9 cellular contexts compared by ENCODE assay signal in the genomic region with DNA sequence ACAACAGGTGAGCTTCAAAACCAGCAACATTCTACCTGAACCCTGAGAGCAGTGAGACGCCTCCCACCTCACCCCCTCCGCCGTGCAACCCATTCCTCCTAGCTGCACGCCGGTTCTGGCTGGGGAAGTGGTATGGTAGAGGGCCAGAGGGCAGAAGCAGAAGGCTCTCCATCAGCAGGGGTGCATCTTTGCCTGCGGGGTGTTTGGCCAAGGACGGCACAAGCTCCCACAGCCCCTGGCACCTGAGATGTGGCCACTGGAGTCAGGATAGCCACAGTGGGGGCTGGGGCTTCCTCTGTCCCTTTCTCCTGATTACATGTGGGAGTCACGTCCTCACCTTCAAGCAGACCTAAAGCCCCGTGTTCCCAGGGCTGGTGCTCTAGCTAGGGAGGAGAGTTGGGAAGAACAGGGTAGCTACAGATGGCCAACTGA. TPM values are rescaled to one million over a fixed set of nuclear protein-coding genes. Genes with fewer than 3 reads are reported as not detected.
DNase-seq lines count a peak whose midpoint lies in the region; ATAC-seq, FAIRE-seq and TF ChIP-seq lines count a peak whose summit lies in the region.
"Had no signal": no experiment of that assay in that cellular context is flagged by ENCODE, and none has a peak within 500 bp of the region (broad histone marks: within the 10 kb centered on the region; RNA-seq: fewer than 3 reads in every experiment).

No MANE protein-coding gene starts in this region.

- TF ChIP-seq CTCF in GM12878 (IDR thresholded peaks at IDR 0.05 in 2 of 3, conservative IDR thresholded peaks at IDR 0.05 in 1 of 3; ENCODE audit: control insufficient read depth in 2 of 3, extremely low read depth in 1 of 3, insufficient read depth in 1 of 3, low read depth in 3 of 3, low read length in 3 of 3) (no peak), lower lobe of right lung (IDR thresholded peaks at IDR 0.05) (no peak)

- DNase-seq in stimulated activated naive CD8-positive, alpha-beta T cell treated with anti-CD3 and anti-CD28 coated beads, Interleukin-15, amount 100 ng/mL, for 72 hours: peak; percentile 25 to 36
- no peak for DNase-seq in stimulated activated naive CD8-positive, alpha-beta T cell treated with anti-CD3 and anti-CD28 coated beads, Interleukin-15, Interleukin-2, amounts not matched to agents 100 U/mL and 50 U/mL, for 24 hours
- no peak for DNase-seq in GM12878 (ENCODE audit: low read depth, low spot score)
- no peak for DNase-seq in lower lobe of right lung
- DNase-seq in mucosa of gallbladder (ENCODE audit: low spot score): no peak
- no peak for DNase-seq in germinal center (ENCODE audit: low spot score)
- no peak for DNase-seq in COR-L47 (lab: John Stamatoyannopoulos, UW)
- DNase-seq: NCI-H1436 had no signal

- CTCF ChIA-PET in GM12878 (lab: Yijun Ruan, JAX): interaction anchor here (0.6 to 6.2 kb wide), 11 partner anchors 10 to 560 kb away, joined by 3 to 53 read pairs (median 4); partner anchors contain the start of gene ALOXE3

- RAD21 ChIA-PET in GM12878 (lab: Charles Lee; ENCODE audit: unreplicated experiment): interaction anchor here (0.5 to 8.1 kb wide), 14 partner anchors 8 to 114 kb away, joined by 3 to 117 read pairs (median 5); partner anchors contain the start of genes AURKB, CTC1, SLC25A35 and TMEM107

- H3K79me2 ChIP-seq in GM12878 (ENCODE audit: control insufficient read depth, insufficient read depth, low read length): peaks cover 18% of the 10 kb centered on the region

- POLR2A ChIA-PET in GM12878 (lab: Charles Lee): interaction anchor here (0.6 to 8.1 kb wide), 15 partner anchors 8 to 305 kb away, joined by 3 to 146 read pairs (median 12); partner anchors contain the start of genes AURKB, CTC1, PER1 and PFAS

- H3K4me2 ChIP-seq in GM12878 (ENCODE audit: control insufficient read depth, insufficient read depth): peak overlapping the region; percentile 82

- peak overlapping the region; percentile 90 for H3K27ac ChIP-seq in GM12878 (ENCODE audit: control insufficient read depth, insufficient read depth)
- peak overlapping the region; percentile 98 for H3K27ac ChIP-seq in lower lobe of right lung

- no TSS peak for BruUV-seq in GM12878 (replicated peaks; lab: Mats Ljungman, UMichigan)

- SMC1A ChIA-PET in GM12878 (lab: Charles Lee; ENCODE audit: uncharacterized antibody, unreplicated experiment): interaction anchor here (0.8 to 4.1 kb wide), 15 partner anchors 8 to 112 kb away, joined by 3 to 40 read pairs (median 5); partner anchors contain the start of genes RANGRF and SLC25A35

- TF ChIP-seq EP300 in GM12878 (IDR thresholded peaks at IDR 0.05; ENCODE audit: borderline replicate concordance in 1 of 2, control insufficient read depth in 1 of 2, low read depth in 2 of 2, low read length in 2 of 2): no peak

- 2% methylated on average over 9 of the region's 9 CpGs for WGBS in GM12878 (ENCODE audit: insufficient coverage, insufficient replicate concordance, low lambda C conversion rate, missing lambda C conversion rate)

- H3K27me3 ChIP-seq in GM12878 (replicated peaks in 1 of 2; ENCODE audit: control insufficient read depth in 2 of 2, insufficient read depth in 2 of 2, low read length in 1 of 2) (no peaks in the 10 kb centered on the region), lower lobe of right lung (ENCODE audit: low read depth) (no peaks in the 10 kb centered on the region)

- peak overlapping the region; percentile 68 for H3K4me3 ChIP-seq in GM12878
- H3K4me3 ChIP-seq in lower lobe of right lung: peak overlapping the region; percentile 97

- H4K20me1 ChIP-seq in GM12878 (ENCODE audit: control insufficient read depth, insufficient read depth): no peaks in the 10 kb centered on the region

- ATAC-seq in stimulated activated naive CD8-positive, alpha-beta T cell treated with anti-CD3 and anti-CD28 coated beads, Interleukin-15, amount 100 ng/mL, for 72 hours: no peak
- ATAC-seq in stimulated activated naive CD8-positive, alpha-beta T cell treated with anti-CD3 and anti-CD28 coated beads, Interleukin-15, Interleukin-2, amounts not matched to agents 100 U/mL and 50 U/mL, for 24 hours: no peak
- no peak for ATAC-seq in GM12878
- no peak for ATAC-seq in lower lobe of right lung
- no peak for ATAC-seq in GM19455 (IDR thresholded peaks at IDR 0.05; ENCODE audit: unreplicated experiment)

- H3K36me3 ChIP-seq in GM12878 (ENCODE audit: control insufficient read depth in 2 of 2, insufficient read depth in 2 of 2, low read length in 1 of 2) (no peaks in the 10 kb centered on the region), lower lobe of right lung (no peaks in the 10 kb centered on the region)

- no peak for TF ChIP-seq RAD21 in GM12878 (IDR thresholded peaks at IDR 0.05; ENCODE audit: insufficient read depth, low read depth, low read length)

- no peaks in the 10 kb centered on the region for H3K9me3 ChIP-seq in GM12878 (replicated peaks; ENCODE audit: control insufficient read depth, insufficient read depth, low read length)
- H3K9me3 ChIP-seq in lower lobe of right lung: no peaks in the 10 kb centered on the region

- H3K27ac Mint-ChIP-seq in stimulated activated naive CD8-positive, alpha-beta T cell treated with anti-CD3 and anti-CD28 coated beads, Interleukin-15, amount 100 ng/mL, for 72 hours: no peak overlapping the region

- peaks cover 17% of the 10 kb centered on the region for H3K4me1 ChIP-seq in GM12878 (ENCODE audit: control insufficient read depth, insufficient read depth, low read length)
- H3K4me1 ChIP-seq in lower lobe of right lung: peaks cover 60% of the 10 kb centered on the region

- H3K27me3 Mint-ChIP-seq in stimulated activated naive CD8-positive, alpha-beta T cell treated with anti-CD3 and anti-CD28 coated beads, Interleukin-15, amount 100 ng/mL, for 72 hours: no peaks in the 10 kb centered on the region

- H3K9me3 Mint-ChIP-seq in stimulated activated naive CD8-positive, alpha-beta T cell treated with anti-CD3 and anti-CD28 coated beads, Interleukin-15, amount 100 ng/mL, for 72 hours: no peaks in the 10 kb centered on the region

- H2AFZ ChIP-seq in GM12878 (ENCODE audit: control insufficient read depth, low read depth, low read length): no peak overlapping the region

- no peak for TF ChIP-seq POLR2A in GM12878 (IDR thresholded peaks at IDR 0.05; ENCODE audit: low read depth, low read length)

- peak overlapping the region; percentile 80 for H3K9ac ChIP-seq in GM12878 (ENCODE audit: control insufficient read depth, insufficient read depth, low read length)

- in situ Hi-C loops in GM12878 (cut with MboI): loop anchor here (5.0 kb wide), 1 partner anchor 34 kb away; no protein-coding TSS in a partner anchor

- no peak overlapping the region for H3K4me3 Mint-ChIP-seq in stimulated activated naive CD8-positive, alpha-beta T cell treated with anti-CD3 and anti-CD28 coated beads, Interleukin-15, amount 100 ng/mL, for 72 hours

- H3K4me1 Mint-ChIP-seq in stimulated activated naive CD8-positive, alpha-beta T cell treated with anti-CD3 and anti-CD28 coated beads, Interleukin-15, amount 100 ng/mL, for 72 hours: peaks cover 6% of the 10 kb centered on the region

- no peak for FAIRE-seq in GM12878 (lab: Jason Lieb, UNC)

- intact Hi-C loops in GM12878 (cut with micrococcal nuclease; ENCODE audit: unreplicated experiment): loop anchor here (5.0 kb wide), 1 partner anchor 51 kb away; no protein-coding TSS in a partner anchor
- intact Hi-C loops in lower lobe of right lung (cut with DNase I): no loop called here

RNA-seq across cellular contexts. Expression of gene BORCS6, which starts 1.6 kb away (rescaled TPM):
- total RNA-seq in GM12878 (2013; cell fraction: nucleolus; rRNA removed): 4.8 and 5.9 TPM in 2 replicates
- 11.1 and 14.1 TPM in 2 replicates for total RNA-seq in GM12878 (2014; rRNA removed)
- total RNA-seq in GM12878 (2014; rRNA removed; fragmentation: Illumina TruSeq; extraction: Trizol): 3.4 and 4.0 TPM in 2 replicates
- total RNA-seq in GM12878 (2021): 10.8 and 11.5 TPM in 2 replicates
- polyA plus RNA-seq in GM12878 (2011; ENCODE audit: low read depth): 2.6 TPM
- 2.7 and 4.9 TPM in 2 replicates for polyA plus RNA-seq in GM12878 (2011; rRNA removed)
- 7.7 and 11.1 TPM in 2 replicates for polyA plus RNA-seq in GM12878 (2011; cell fraction: cytosol; rRNA removed)
- polyA plus RNA-seq in GM12878 (2011; cell fraction: nucleus; rRNA removed): 7.8 and 9.8 TPM in 2 replicates
- 7.3 and 8.5 TPM in 2 replicates for polyA plus RNA-seq in GM12878 (2012)
- 0.81 and 3.2 TPM in 2 replicates for polyA plus RNA-seq in GM12878 (2014; fragmentation: Illumina TruSeq; extraction: Trizol)
- under 1 TPM; 0.37 to 0.64 TPM for polyA plus RNA-seq in GM12878 (2014; fragmentation: Nextera tagmentation; extraction: Ambion mirVana)
- polyA plus RNA-seq in GM12878 (2014; rRNA removed): 8.6 and 9.1 TPM in 2 replicates
- polyA plus RNA-seq in GM12878 (2016; fragmentation: Nextera tagmentation; extraction: Ambion mirVana): 10 to 100 TPM; 10.5 to 11.7 TPM
- 4.4 and 7.9 TPM in 2 replicates for polyA minus RNA-seq in GM12878 (2011; rRNA and poly(A)+ RNA removed)
- 3.1 and 5.6 TPM in 2 replicates for polyA minus RNA-seq in GM12878 (2011; cell fraction: cytosol; rRNA and poly(A)+ RNA removed)
- 5.7 and 7.9 TPM in 2 replicates for polyA minus RNA-seq in GM12878 (2011; cell fraction: nucleus; rRNA and poly(A)+ RNA removed)
- 7.7 TPM for total RNA-seq in lower lobe of right lung
- 12.4 TPM for total RNA-seq in mucosa of gallbladder

RNA-seq across cellular contexts. Expression of gene TMEM107, which starts 12.2 kb away (rescaled TPM):
- 31.8 and 36.0 TPM in 2 replicates for total RNA-seq in GM12878 (2013; cell fraction: nucleolus; rRNA removed)
- total RNA-seq in GM12878 (2014; rRNA removed) (38.7 and 47.6 TPM in 2 replicates), GM12878 (2014; rRNA removed; fragmentation: Illumina TruSeq; extraction: Trizol) (23.7 and 24.9 TPM in 2 replicates), GM12878 (2021) (18.6 and 20.0 TPM in 2 replicates), lower lobe of right lung (12.9 TPM), mucosa of gallbladder (22.5 TPM)
- polyA plus RNA-seq in GM12878 (2011; ENCODE audit: low read depth): 9.9 TPM
- polyA plus RNA-seq in GM12878 (2011; rRNA removed) (32.9 and 33.7 TPM in 2 replicates), GM12878 (2014; fragmentation: Illumina TruSeq; extraction: Trizol) (7.5 and 7.9 TPM in 2 replicates), GM12878 (2014; fragmentation: Nextera tagmentation; extraction: Ambion mirVana) (10 to 100 TPM; 20.8 to 27.0 TPM), GM12878 (2014; rRNA removed) (13.0 and 15.7 TPM in 2 replicates), GM12878 (2016; fragmentation: Nextera tagmentation; extraction: Ambion mirVana) (10 to 100 TPM; 22.5 to 23.3 TPM)
- 40.2 and 40.3 TPM in 2 replicates for polyA plus RNA-seq in GM12878 (2011; cell fraction: cytosol; rRNA removed)
- polyA plus RNA-seq in GM12878 (2011; cell fraction: nucleus; rRNA removed): 32.6 and 35.3 TPM in 2 replicates
- polyA plus RNA-seq in GM12878 (2012): 19.2 and 20.9 TPM in 2 replicates
- polyA minus RNA-seq in GM12878 (2011; rRNA and poly(A)+ RNA removed): 132 and 195 TPM in 2 replicates
- 52.2 and 52.7 TPM in 2 replicates for polyA minus RNA-seq in GM12878 (2011; cell fraction: cytosol; rRNA and poly(A)+ RNA removed)
- polyA minus RNA-seq in GM12878 (2011; cell fraction: nucleus; rRNA and poly(A)+ RNA removed): 146 and 159 TPM in 2 replicates

RNA-seq across cellular contexts. Expression of gene AURKB, which starts 22.0 kb away (rescaled TPM):
- total RNA-seq in GM12878 (2013; cell fraction: nucleolus; rRNA removed): 53.6 and 56.5 TPM in 2 replicates
- 125 and 134 TPM in 2 replicates for total RNA-seq in GM12878 (2014; rRNA removed)
- 101 and 109 TPM in 2 replicates for total RNA-seq in GM12878 (2014; rRNA removed; fragmentation: Illumina TruSeq; extraction: Trizol)
- 140 and 141 TPM in 2 replicates for total RNA-seq in GM12878 (2021)
- polyA plus RNA-seq in GM12878 (2011; ENCODE audit: low read depth): 54.5 TPM
- polyA plus RNA-seq in GM12878 (2011; rRNA removed): 24.7 and 52.7 TPM in 2 replicates
- polyA plus RNA-seq in GM12878 (2011; cell fraction: cytosol; rRNA removed): 78.6 and 120 TPM in 2 replicates
- 223 and 238 TPM in 2 replicates for polyA plus RNA-seq in GM12878 (2011; cell fraction: nucleus; rRNA removed)
- polyA plus RNA-seq in GM12878 (2012): 66.2 and 89.3 TPM in 2 replicates
- polyA plus RNA-seq in GM12878 (2014; fragmentation: Illumina TruSeq; extraction: Trizol): 89.9 and 149 TPM in 2 replicates
- polyA plus RNA-seq in GM12878 (2014; fragmentation: Nextera tagmentation; extraction: Ambion mirVana): 100 to 1,000 TPM; 107 to 121 TPM
- 81.5 and 106 TPM in 2 replicates for polyA plus RNA-seq in GM12878 (2014; rRNA removed)
- polyA plus RNA-seq in GM12878 (2016; fragmentation: Nextera tagmentation; extraction: Ambion mirVana): 100 to 1,000 TPM; 187 to 209 TPM
- 42.4 and 65.7 TPM in 2 replicates for polyA minus RNA-seq in GM12878 (2011; rRNA and poly(A)+ RNA removed)
- 20.8 and 32.3 TPM in 2 replicates for polyA minus RNA-seq in GM12878 (2011; cell fraction: cytosol; rRNA and poly(A)+ RNA removed)
- polyA minus RNA-seq in GM12878 (2011; cell fraction: nucleus; rRNA and poly(A)+ RNA removed): 70.2 and 122 TPM in 2 replicates
- 2.2 TPM for total RNA-seq in lower lobe of right lung
- 1.9 TPM for total RNA-seq in mucosa of gallbladder

RNA-seq across cellular contexts. Expression of gene VAMP2, which starts 25.7 kb away (rescaled TPM):
- 27.6 and 28.5 TPM in 2 replicates for total RNA-seq in GM12878 (2013; cell fraction: nucleolus; rRNA removed)
- 3.8 and 4.7 TPM in 2 replicates for total RNA-seq in GM12878 (2014; rRNA removed)
- total RNA-seq in GM12878 (2014; rRNA removed; fragmentation: Illumina TruSeq; extraction: Trizol): 6.1 and 6.4 TPM in 2 replicates
- 25.1 and 27.8 TPM in 2 replicates for total RNA-seq in GM12878 (2021)
- 33.4 TPM for polyA plus RNA-seq in GM12878 (2011; ENCODE audit: low read depth)
- 18.8 and 24.9 TPM in 2 replicates for polyA plus RNA-seq in GM12878 (2011; rRNA removed)
- polyA plus RNA-seq in GM12878 (2011; cell fraction: cytosol; rRNA removed): 22.6 and 33.1 TPM in 2 replicates
- 68.3 and 69.6 TPM in 2 replicates for polyA plus RNA-seq in GM12878 (2011; cell fraction: nucleus; rRNA removed)
- 45.8 and 62.7 TPM in 2 replicates for polyA plus RNA-seq in GM12878 (2012)
- 35.2 and 40.8 TPM in 2 replicates for polyA plus RNA-seq in GM12878 (2014; fragmentation: Illumina TruSeq; extraction: Trizol)
- 1 to 10 TPM; 3.0 to 6.3 TPM for polyA plus RNA-seq in GM12878 (2014; fragmentation: Nextera tagmentation; extraction: Ambion mirVana)
- 25.0 and 25.3 TPM in 2 replicates for polyA plus RNA-seq in GM12878 (2014; rRNA removed)
- 10 to 100 TPM; 25.0 to 28.0 TPM for polyA plus RNA-seq in GM12878 (2016; fragmentation: Nextera tagmentation; extraction: Ambion mirVana)
- 7.0 and 9.0 TPM in 2 replicates for polyA minus RNA-seq in GM12878 (2011; rRNA and poly(A)+ RNA removed)
- polyA minus RNA-seq in GM12878 (2011; cell fraction: cytosol; rRNA and poly(A)+ RNA removed): 7.4 and 9.2 TPM in 2 replicates
- 12.8 and 17.6 TPM in 2 replicates for polyA minus RNA-seq in GM12878 (2011; cell fraction: nucleus; rRNA and poly(A)+ RNA removed)
- total RNA-seq in lower lobe of right lung: 77.0 TPM
- total RNA-seq in mucosa of gallbladder: 73.8 TPM

RNA-seq across cellular contexts. Expression of gene PER1, which starts 36.2 kb away (rescaled TPM):
- 64.5 and 73.5 TPM in 2 replicates for total RNA-seq in GM12878 (2013; cell fraction: nucleolus; rRNA removed)
- 4.9 and 5.5 TPM in 2 replicates for total RNA-seq in GM12878 (2014; rRNA removed)
- 1.9 and 2.2 TPM in 2 replicates for total RNA-seq in GM12878 (2014; rRNA removed; fragmentation: Illumina TruSeq; extraction: Trizol)
- total RNA-seq in GM12878 (2021): 19.9 and 25.1 TPM in 2 replicates
- polyA plus RNA-seq in GM12878 (2011; ENCODE audit: low read depth): 22.0 TPM
- 3.6 and 8.6 TPM in 2 replicates for polyA plus RNA-seq in GM12878 (2011; rRNA removed)
- polyA plus RNA-seq in GM12878 (2011; cell fraction: cytosol; rRNA removed): 9.8 and 13.3 TPM in 2 replicates
- 98.4 and 119 TPM in 2 replicates for polyA plus RNA-seq in GM12878 (2011; cell fraction: nucleus; rRNA removed)
- polyA plus RNA-seq in GM12878 (2012): 25.3 and 40.9 TPM in 2 replicates
- polyA plus RNA-seq in GM12878 (2014; fragmentation: Illumina TruSeq; extraction: Trizol): 0.81 and 4.1 TPM in 2 replicates
- under 1 TPM; 0.02 to 0.26 TPM for polyA plus RNA-seq in GM12878 (2014; fragmentation: Nextera tagmentation; extraction: Ambion mirVana)
- polyA plus RNA-seq in GM12878 (2014; rRNA removed): 8.6 and 12.4 TPM in 2 replicates
- polyA plus RNA-seq in GM12878 (2016; fragmentation: Nextera tagmentation; extraction: Ambion mirVana): 1 to 10 TPM; 5.3 to 6.7 TPM
- 12.9 and 25.3 TPM in 2 replicates for polyA minus RNA-seq in GM12878 (2011; rRNA and poly(A)+ RNA removed)
- polyA minus RNA-seq in GM12878 (2011; cell fraction: cytosol; rRNA and poly(A)+ RNA removed): 13.7 and 18.7 TPM in 2 replicates
- 39.8 and 46.7 TPM in 2 replicates for polyA minus RNA-seq in GM12878 (2011; cell fraction: nucleus; rRNA and poly(A)+ RNA removed)
- 252 TPM for total RNA-seq in lower lobe of right lung
- 123 TPM for total RNA-seq in mucosa of gallbladder

Comparison
In these comparisons a context has a peak if more than half of its experiments do, and no peak if none do; other contexts are left out.
1. DNase-seq: peak in stimulated activated naive CD8-positive, alpha-beta T cell treated with anti-CD3 and anti-CD28 coated beads, Interleukin-15, amount 100 ng/mL, for 72 hours (2 of 2); none in stimulated activated naive CD8-positive, alpha-beta T cell treated with anti-CD3 and anti-CD28 coated beads, Interleukin-15, Interleukin-2, amounts not matched to agents 100 U/mL and 50 U/mL, for 24 hours (single experiment), GM12878 (single experiment), lower lobe of right lung (single experiment), mucosa of gallbladder (single experiment), germinal center (single experiment) and COR-L47 (single experiment).
2. RNA of gene AURKB, which starts 22.0 kb away (total RNA-seq): 53.6 to 141 TPM in GM12878; 2.2 TPM in lower lobe of right lung (single experiment) and 1.9 TPM in mucosa of gallbladder (single experiment); every median in the first group is over 10 times any median in the second.